7 cellular contexts compared by ENCODE assay signal in genomic region chr16:2251281-2252111, GRCh38. TPM values are rescaled to one million over a fixed set of nuclear protein-coding genes. Genes with fewer than 3 reads are reported as not detected.
DNase-seq lines count a peak whose midpoint lies in the region; ATAC-seq and TF ChIP-seq lines count a peak whose summit lies in the region.

ECI1 (minus strand) TSS chr16:2251587; CDS start chr16:2251566, 21 bp downstream.

- ATAC-seq in HG02870 (IDR thresholded peaks at IDR 0.05; ENCODE audit: unreplicated experiment) = peak; percentile 83

- TF ChIP-seq POLR2A in GM15510 (IDR thresholded peaks at IDR 0.05; ENCODE audit: borderline replicate concordance, extremely low read depth, insufficient read length) = peak; percentile 92

- H3K9me3 ChIP-seq in hepatocyte (ENCODE audit: low read depth) = no peaks in the 10 kb centered on the region

- peak within 1 kb of the TSS; percentile 83 for H3K4me2 ChIP-seq in hepatocyte

- H3K27ac ChIP-seq in hepatocyte = peak within 1 kb of the TSS; percentile 91

- no peaks in the 10 kb centered on the region for H3K36me3 ChIP-seq in hepatocyte (replicated peaks; ENCODE audit: insufficient read depth, low read depth)

- TF ChIP-seq CTCF in hepatocyte (IDR thresholded peaks at IDR 0.05; ENCODE audit: poor library complexity) = peak; percentile 70

- H2AFZ ChIP-seq in hepatocyte = peak within 1 kb of the TSS; percentile 66

- peaks cover 41% of the 10 kb centered on the region for H3K79me2 ChIP-seq in hepatocyte

- DNase-seq in NCI-H187 (lab: John Stamatoyannopoulos, UW) = peak; percentile 92 to 96
- DNase-seq in T-helper 9 cell = peak; percentile 66
- DNase-seq in astrocyte of the hippocampus (ENCODE audit: low read depth, low spot score) = peak; percentile 98
- peak; percentile 98 for DNase-seq in hepatocyte (ENCODE audit: low spot score)
- peak; percentile 94 for DNase-seq in retina

- WGBS in hepatocyte (ENCODE audit: low lambda C conversion rate, missing lambda C conversion rate) = 4% methylated on average over 63 of the region's 90 CpGs

- no peaks in the 10 kb centered on the region for H3K9me2 ChIP-seq in hepatocyte (replicated peaks; ENCODE audit: insufficient read depth)

- H4K20me1 ChIP-seq in hepatocyte (ENCODE audit: insufficient read depth, poor library complexity, severe bottlenecking) = no peaks in the 10 kb centered on the region

- H3K4me3 ChIP-seq in hepatocyte = peak within 1 kb of the TSS; percentile 66

- no peaks in the 10 kb centered on the region for H3K27me3 ChIP-seq in hepatocyte

- H3K4me1 ChIP-seq in hepatocyte (ENCODE audit: insufficient read depth) = peaks cover 14% of the 10 kb centered on the region

RNA-seq across cellular contexts. Expression of gene ECI1, which starts in this region (rescaled TPM):
- total RNA-seq in hepatocyte = 59.9 and 71.4 TPM in 2 replicates
- 133 and 156 TPM in 2 replicates for polyA plus RNA-seq in hepatocyte

Comparison
In these comparisons a context has a peak if more than half of its experiments do, and no peak if none do; other contexts are left out.
1. Peak in every context shown above with its lines: DNase-seq, ATAC-seq, H3K4me3 ChIP-seq and H3K27ac ChIP-seq.